30 cellular contexts compared by ENCODE assay signal in genomic region chr3:127531821-127532220, GRCh38.
"Had no signal": no experiment of that assay in that cellular context is flagged by ENCODE, and none has a peak within 500 bp of the region (broad histone marks: within the 10 kb centered on the region; RNA-seq: fewer than 3 reads in every experiment).

No MANE protein-coding gene starts in this region.

- DNase-seq: activated CD4-positive, alpha-beta T cell treated with anti-CD3 and anti-CD28 coated beads for 1 hour; activated CD4-positive, alpha-beta T cell treated with anti-CD3 and anti-CD28 coated beads, Interleukin-2, amount 10 ng/mL, durations not matched to agents 24 days and 14 days; activated CD4-positive, alpha-beta T cell treated with anti-CD3 and anti-CD28 coated beads, Interleukin-2, amount 50 U/mL, for 48 hours; activated naive CD4-positive, alpha-beta T cell treated with Interleukin-2 at 50 U/mL for 16 hours; activated T-cell treated with anti-CD3 and anti-CD28 coated beads for 4 hours; activated T-cell treated with anti-CD3 and anti-CD28 coated beads, Interleukin-2, amount 50 U/mL, for 72 hours; brain microvascular endothelial cell; Karpas-422; MM.1S; NCI-H1105; NCI-H1436; NCI-H1694 treated with DMSO at 0.1 percent for 48 hours; NCI-H2029 treated with DMSO at 0.1 percent for 48 hours; NCI-H345; NCI-H510A; NCI-H526 treated with DMSO at 0.1 percent for 48 hours; NCI-H82; NK-92 treated with Interleukin-12 subunit alpha and Interleukin-12 subunit beta, amount 100 ng/mL, for 24 hours; Peyer's patch; Right ventricle myocardium superior; SJCRH30; SK-N-SH; SW 1271; T-helper 17 cell; T-helper 9 cell had no signal

- H3K4me3 Mint-ChIP-seq: activated CD4-positive, alpha-beta T cell treated with anti-CD3 and anti-CD28 coated beads, Interleukin-2, amount 10 ng/mL, durations not matched to agents 24 days and 14 days; activated T-cell treated with anti-CD3 and anti-CD28 coated beads, Interleukin-2, amount 50 U/mL, for 72 hours; T-helper 17 cell; WTC11 had no signal

- H3K36me3 Mint-ChIP-seq: activated naive CD4-positive, alpha-beta T cell treated with anti-CD3 and anti-CD28 coated beads, Interleukin-2, amount 50 U/mL, for 72 hours; WTC11 had no signal

- H3K4me2 ChIP-seq: SK-N-SH had no signal

- H3K9ac ChIP-seq: SK-N-SH had no signal

- H3K4me1 ChIP-seq: Peyer's patch, SJCRH30 had no signal

- H3K27ac Mint-ChIP-seq: activated CD4-positive, alpha-beta T cell treated with anti-CD3 and anti-CD28 coated beads, Interleukin-2, amount 10 ng/mL, durations not matched to agents 24 days and 14 days; activated T-cell treated with anti-CD3 and anti-CD28 coated beads, Interleukin-2, amount 50 U/mL, for 72 hours; T-helper 17 cell; WTC11 had no signal

- H3K4me3 ChIP-seq: cardiac muscle cell, K562, Peyer's patch, SJCRH30 had no signal

- H3K27ac ChIP-seq: brain microvascular endothelial cell, cardiac muscle cell, Peyer's patch, RWPE1, SJCRH30 had no signal

- H3K27me3 ChIP-seq: brain microvascular endothelial cell, cardiac muscle cell, Peyer's patch had no signal

- H3K36me3 ChIP-seq: brain microvascular endothelial cell, cardiac muscle cell, Peyer's patch, SJCRH30 had no signal

- H3K9me3 Mint-ChIP-seq: activated CD4-positive, alpha-beta T cell treated with anti-CD3 and anti-CD28 coated beads, Interleukin-2, amount 10 ng/mL, durations not matched to agents 24 days and 14 days; activated naive CD4-positive, alpha-beta T cell treated with anti-CD3 and anti-CD28 coated beads, Interleukin-2, amount 50 U/mL, for 72 hours; activated T-cell treated with anti-CD3 and anti-CD28 coated beads, Interleukin-2, amount 50 U/mL, for 72 hours had no signal

- ATAC-seq: activated naive CD4-positive, alpha-beta T cell treated with anti-CD3 and anti-CD28 coated beads, Interleukin-2, amount 50 U/mL, for 72 hours; activated T-cell treated with anti-CD3 and anti-CD28 coated beads, Interleukin-2, amount 50 U/mL, for 72 hours; K562; T-helper 17 cell; WTC11 had no signal

- H3K9me3 ChIP-seq: Peyer's patch, SJCRH30, SK-N-SH had no signal
